ENCODE assay signal across 1 cellular context in the genomic region with DNA sequence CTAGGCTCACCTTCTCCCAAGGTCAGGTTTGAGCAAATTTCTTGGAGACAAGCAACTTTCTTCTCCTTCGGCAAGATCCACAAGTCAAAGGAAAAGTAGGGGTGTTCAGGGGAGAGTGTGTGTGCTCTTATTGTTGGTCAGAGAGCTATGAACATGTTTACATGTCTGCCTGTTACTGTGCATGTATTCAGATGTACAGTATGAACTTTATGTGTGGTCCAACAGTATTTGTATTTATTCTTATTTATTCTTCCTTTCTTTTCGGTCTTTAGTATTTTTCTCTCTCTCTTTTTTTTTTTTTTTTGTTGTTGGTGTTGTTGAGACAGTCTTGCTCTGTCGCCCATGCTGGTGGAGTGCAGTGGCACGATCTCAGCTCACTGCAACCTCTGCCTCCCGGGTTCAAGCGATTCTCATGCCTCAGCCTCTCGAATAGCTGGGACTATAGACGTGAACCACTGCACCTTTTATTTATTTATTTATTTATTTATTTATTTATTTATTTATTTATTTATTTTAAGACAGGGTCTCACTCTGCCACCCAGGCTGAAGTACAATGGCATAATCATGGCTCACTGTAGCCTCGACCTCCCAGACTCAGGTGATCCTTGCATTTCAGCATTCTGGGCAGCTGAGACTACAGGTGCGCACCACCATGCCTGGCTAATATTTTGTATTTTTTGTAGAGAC.
TF ChIP-seq lines count a peak whose summit lies in the region.

No MANE protein-coding gene starts in this region.

TF ChIP-seq in HEK293, 187 proteins besides CTCF, POLR2A, EP300 and RAD21 (continued from another document):
- no peak for TF ChIP-seq ZNF645 (tag by site-specific recombination; IDR thresholded peaks at IDR 0.05)
- TF ChIP-seq ZNF202 (tag by site-specific recombination; IDR thresholded peaks at IDR 0.05; ENCODE audit: borderline replicate concordance): peak; percentile 95
